ENCODE assay signal across 8 cellular contexts in the genomic region with DNA sequence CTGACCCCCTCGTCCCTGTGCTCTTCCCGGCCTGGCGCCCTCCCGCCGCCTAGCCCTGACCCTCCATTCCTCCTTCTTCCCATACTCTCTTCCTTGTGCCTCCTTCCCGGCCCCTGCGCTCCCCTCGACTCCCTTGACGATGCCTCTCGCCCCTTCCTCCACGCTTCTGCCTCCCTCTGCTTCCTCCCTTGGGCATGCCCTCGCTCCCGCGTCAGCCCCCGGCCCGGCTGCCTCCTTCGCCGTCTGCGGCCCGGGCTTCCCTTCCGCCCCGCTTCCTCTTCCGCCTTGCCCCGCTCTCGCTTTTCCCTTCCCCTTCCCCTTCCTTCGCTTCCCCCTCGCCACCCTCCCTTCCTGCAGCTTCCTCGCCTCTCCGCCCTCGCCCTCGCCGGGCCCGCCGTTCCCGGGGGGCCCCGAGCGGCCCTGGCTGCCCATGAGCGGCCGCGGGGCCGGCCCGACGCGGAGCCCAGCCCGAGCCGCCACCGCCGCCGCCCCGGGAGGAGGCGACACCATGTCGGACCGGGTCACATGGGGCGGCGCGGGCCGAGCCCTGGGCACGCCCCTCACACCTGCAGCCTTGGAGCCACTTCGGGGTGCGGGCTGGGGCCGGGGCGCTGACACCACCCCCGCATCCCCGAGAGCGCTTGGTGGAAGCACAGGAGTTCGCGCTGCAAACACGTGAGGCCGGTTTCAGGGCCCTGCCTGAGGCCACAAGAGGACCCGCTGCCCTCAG. TPM values are rescaled to one million over a fixed set of nuclear protein-coding genes. Genes with fewer than 3 reads are reported as not detected.
DNase-seq lines count a peak whose midpoint lies in the region; ATAC-seq and TF ChIP-seq lines count a peak whose summit lies in the region.

A gene with protein sequence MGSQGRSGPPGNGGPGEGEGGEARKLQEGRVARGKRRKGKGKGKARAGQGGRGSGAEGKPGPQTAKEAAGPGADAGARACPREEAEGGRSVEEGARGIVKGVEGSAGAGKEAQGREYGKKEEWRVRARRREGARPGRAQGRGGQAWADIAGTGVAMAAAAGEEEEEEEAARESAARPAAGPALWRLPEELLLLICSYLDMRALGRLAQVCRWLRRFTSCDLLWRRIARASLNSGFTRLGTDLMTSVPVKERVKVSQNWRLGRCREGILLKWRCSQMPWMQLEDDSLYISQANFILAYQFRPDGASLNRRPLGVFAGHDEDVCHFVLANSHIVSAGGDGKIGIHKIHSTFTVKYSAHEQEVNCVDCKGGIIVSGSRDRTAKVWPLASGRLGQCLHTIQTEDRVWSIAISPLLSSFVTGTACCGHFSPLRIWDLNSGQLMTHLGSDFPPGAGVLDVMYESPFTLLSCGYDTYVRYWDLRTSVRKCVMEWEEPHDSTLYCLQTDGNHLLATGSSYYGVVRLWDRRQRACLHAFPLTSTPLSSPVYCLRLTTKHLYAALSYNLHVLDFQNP (minus strand): TSS at position 497 of the 730 bp plus-strand sequence. CDS start 65 bp downstream, at position 432.

- H3K9me3 ChIP-seq in neuronal stem cell (replicated peaks in 1 of 2; ENCODE audit: control insufficient read depth in 2 of 2, insufficient read depth in 1 of 2, low read depth in 1 of 2, low read length in 2 of 2): peaks cover 0 to 6% of the 10 kb centered on the region in 2 donors

- H2BK12ac ChIP-seq in neuronal stem cell (ENCODE audit: low read length): peak within 1 kb of the TSS; percentile 59

- peaks cover 0 to 71% (median 0%) of the 10 kb centered on the region in 3 experiments for H3K27me3 ChIP-seq in neuronal stem cell (ENCODE audit: control insufficient read depth in 3 of 3, insufficient read depth in 3 of 3, low read depth in 1 of 3, low read length in 3 of 3)

- peak within 1 kb of the TSS; percentile 85 for H2BK120ac ChIP-seq in neuronal stem cell (ENCODE audit: low read depth, low read length)

- H3K4ac ChIP-seq in neuronal stem cell (ENCODE audit: low read length): peak within 1 kb of the TSS; percentile 100

- H2BK15ac ChIP-seq in neuronal stem cell (ENCODE audit: low read length): peak within 1 kb of the TSS; percentile 97

- DNase-seq in AML-193 (lab: John Stamatoyannopoulos, UW) (peak; percentile 32 to 45), RWPE1 (ENCODE audit: low spot score) (peak; percentile 49), activated gamma-delta T cell (lab: John Stamatoyannopoulos, UW) (peak; percentile 65), foreskin melanocyte (peak; percentile 29), neuronal stem cell (ENCODE audit: low spot score) (peak; percentile 32)

- WGBS in neuronal stem cell (ENCODE audit: extremely low coverage in 2 of 2, insufficient read length in 2 of 2, insufficient replicate concordance in 1 of 2), 2 donors: no CpG with 5 or more reads among the region's 70 CpGs

- TF ChIP-seq CTCF in RWPE1 (conservative IDR thresholded peaks at IDR 0.05; ENCODE audit: low read depth) (no peak), subcutaneous adipose tissue (IDR thresholded peaks at IDR 0.05; ENCODE audit: low read depth) (no peak)

- peak within 1 kb of the TSS; percentile 85 for H2AFZ ChIP-seq in neuronal stem cell (ENCODE audit: low read length)

- peak within 1 kb of the TSS; percentile 97 for H3K9ac ChIP-seq in neuronal stem cell (ENCODE audit: low read depth, low read length, poor library complexity)

- H4K91ac ChIP-seq in neuronal stem cell (ENCODE audit: low read depth, low read length, poor library complexity): peak within 1 kb of the TSS; percentile 100

- peak within 1 kb of the TSS; percentile 97 for H3K14ac ChIP-seq in neuronal stem cell (ENCODE audit: low read length)

- no peaks in the 10 kb centered on the region for H3K36me3 ChIP-seq in neuronal stem cell (replicated peaks in 1 of 2; ENCODE audit: control insufficient read depth in 2 of 2, insufficient read depth in 2 of 2, low read length in 2 of 2)

- H3K27ac ChIP-seq in RWPE1 (peak within 1 kb of the TSS; percentile 87), neuronal stem cell (replicated peaks; ENCODE audit: low read length) (peak within 1 kb of the TSS; percentile 82)

- H3K4me2 ChIP-seq in neuronal stem cell (ENCODE audit: insufficient read depth, low read length, poor library complexity, severe bottlenecking): peak within 1 kb of the TSS; percentile 85

- POLR2A ChIA-PET in RWPE1 (lab: Yijun Ruan, JAX; ENCODE audit: low non-redundant PET): interaction anchor here (0.5 to 1.1 kb wide), 2 partner anchors 10 to 16 kb away, joined by 4 to 8 read pairs; no protein-coding TSS in a partner anchor

- ATAC-seq in GM19025 (IDR thresholded peaks at IDR 0.05; ENCODE audit: low read depth, unreplicated experiment): peak; percentile 68
- ATAC-seq in HG03196 (IDR thresholded peaks at IDR 0.05; ENCODE audit: unreplicated experiment): peak; percentile 54

- H3K23ac ChIP-seq in neuronal stem cell (ENCODE audit: low read depth, low read length, poor library complexity): peak within 1 kb of the TSS; percentile 78

- peak within 1 kb of the TSS; percentile 100 for H2BK5ac ChIP-seq in neuronal stem cell (ENCODE audit: low read length)

- peak within 1 kb of the TSS; percentile 86 for H4K8ac ChIP-seq in neuronal stem cell (ENCODE audit: low read depth, low read length)

- H3K18ac ChIP-seq in neuronal stem cell (ENCODE audit: low read length): peak within 1 kb of the TSS; percentile 100

- peak within 1 kb of the TSS; percentile 44 to 85 for H3K4me3 ChIP-seq in neuronal stem cell (ENCODE audit: low read length in 2 of 2)

- peak within 1 kb of the TSS; percentile 54 for H2AK5ac ChIP-seq in neuronal stem cell (ENCODE audit: low read depth, low read length)

- H3K79me1 ChIP-seq in neuronal stem cell (ENCODE audit: low read depth, low read length): peaks cover 2% of the 10 kb centered on the region

- CTCF ChIA-PET in RWPE1 (lab: Yijun Ruan, JAX): interaction anchor here (0.6 kb wide), 1 partner anchor 479 kb away, joined by 3 read pairs; no protein-coding TSS in a partner anchor

- peaks cover 0 to 8% of the 10 kb centered on the region in 2 donors for H3K4me1 ChIP-seq in neuronal stem cell (ENCODE audit: control insufficient read depth in 2 of 2, insufficient read depth in 1 of 2, low read depth in 1 of 2, low read length in 2 of 2)

RNA-seq across cellular contexts. Expression of the gene that starts here (rescaled TPM):
- 33.3 TPM for polyA plus RNA-seq in neuronal stem cell (2013, experiment 1 of 2)
- 35.4 TPM for polyA plus RNA-seq in neuronal stem cell (2013, experiment 2 of 2)
- total RNA-seq in subcutaneous adipose tissue: 10 to 100 TPM; 41.7 to 88.0 (median 57.7) TPM

Comparison
In these comparisons a context has a peak if more than half of its experiments do, and no peak if none do; other contexts are left out.
1. Peak in every context shown above with its lines: DNase-seq, ATAC-seq, H3K4me3 ChIP-seq and H3K27ac ChIP-seq.